30 cellular contexts compared by ENCODE assay signal in the genomic region with DNA sequence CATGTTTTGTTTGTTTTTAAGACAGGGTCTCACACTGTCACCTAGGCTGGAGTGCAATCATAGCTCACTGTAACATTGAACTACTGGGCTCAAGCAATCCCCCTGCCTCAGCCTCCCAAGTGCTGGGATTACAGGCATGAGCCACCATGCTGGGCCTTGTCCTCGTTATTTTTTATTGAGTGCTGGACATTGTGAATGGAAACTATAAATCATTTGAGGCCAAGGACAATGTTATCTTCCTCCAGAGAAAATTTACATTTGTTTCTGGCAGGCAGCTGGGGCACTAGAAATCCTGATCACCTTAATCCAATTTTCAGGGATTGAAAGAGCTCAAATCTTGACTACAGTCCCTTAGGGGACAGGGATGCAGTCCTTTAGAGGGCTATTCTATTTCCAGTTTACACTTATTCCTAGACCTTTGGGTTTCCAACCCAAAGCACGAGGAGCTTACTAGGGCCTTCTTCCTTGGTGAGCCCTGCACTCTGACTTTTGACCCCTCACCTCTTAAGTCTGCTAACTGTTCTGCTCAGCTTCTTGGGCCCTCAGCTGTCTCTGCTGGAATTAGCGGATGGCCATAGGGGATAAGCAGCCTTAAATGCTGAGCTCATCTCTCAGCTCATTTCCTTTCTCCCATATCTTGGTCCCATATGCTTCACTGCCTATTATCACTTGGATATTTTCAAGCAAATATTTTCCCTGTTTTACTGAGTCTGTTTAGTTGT. TPM values are rescaled to one million over a fixed set of nuclear protein-coding genes. Genes with fewer than 3 reads are reported as not detected.
"Had no signal": no experiment of that assay in that cellular context is flagged by ENCODE, and none has a peak within 500 bp of the region (broad histone marks: within the 10 kb centered on the region; RNA-seq: fewer than 3 reads in every experiment).

No MANE protein-coding gene starts in this region.

- H3K4me3 ChIP-seq: ascending aorta, body of pancreas, SK-N-MC had no signal

- FAIRE-seq: bronchial epithelial cell had no signal

- H3K27me3 ChIP-seq: body of pancreas had no signal

- H3K27ac ChIP-seq: ascending aorta, body of pancreas, SK-N-MC had no signal

- H3K4me1 ChIP-seq: ascending aorta, body of pancreas had no signal

- H3K9me3 ChIP-seq: ascending aorta, body of pancreas had no signal

- H3K36me3 ChIP-seq: ascending aorta had no signal

- ATAC-seq: activated CD4-positive, CD25-positive, alpha-beta regulatory T cell treated with anti-CD3 and anti-CD28 coated beads, Interleukin-2, amount 50 U/mL, for 24 hours; activated CD8-positive, alpha-beta T cell treated with anti-CD3 and anti-CD28 coated beads, Interleukin-2, amount 10 ng/mL, durations not matched to agents 7 days and 5 days; activated naive CD4-positive, alpha-beta T cell treated with anti-CD3 and anti-CD28 coated beads, Interleukin-2, amount 50 U/mL, for 72 hours; activated naive CD8-positive, alpha-beta T cell treated with anti-CD3 and anti-CD28 coated beads, Interleukin-2, amount 50 U/mL, for 24 hours; body of pancreas; Panc1; Right ventricle myocardium inferior had no signal

- DNase-seq: activated CD4-positive, alpha-beta T cell treated with anti-CD3 and anti-CD28 coated beads for 48 hours; activated CD4-positive, alpha-beta T cell treated with anti-CD3 and anti-CD28 coated beads, Interleukin-2, amount 50 U/mL, for 4 hours; activated CD8-positive, alpha-beta memory T cell treated with anti-CD3 and anti-CD28 coated beads, Interleukin-2, amount 50 U/mL, for 48 hours; activated CD8-positive, alpha-beta T cell treated with anti-CD3 and anti-CD28 coated beads, Interleukin-2, amount 10 ng/mL, durations not matched to agents 7 days and 5 days; activated naive CD8-positive, alpha-beta T cell treated with anti-CD3 and anti-CD28 coated beads, Interleukin-2, amount 50 U/mL, for 24 hours; activated T-cell treated with anti-CD3 and anti-CD28 coated beads, Interleukin-2, amount 50 U/mL, for 1 hour; amniotic stem cell; body of pancreas; central memory CD4-positive, alpha-beta T cell; Karpas-422; MM.1S; NCI-H1105; NCI-H1436 treated with DMSO at 0.1 percent for 48 hours; NCI-H187; NCI-H2081; NCI-H510A treated with DMSO at 0.1 percent for 48 hours; NCI-H774; NK-92 treated with Interleukin-12 subunit alpha and Interleukin-12 subunit beta, amount 100 ng/mL, for 24 hours; OCI-M1; RPMI8226; T-helper 1 cell had no signal

RNA-seq across cellular contexts. Expression of a gene that starts 51.1 kb away (rescaled TPM):
- total RNA-seq: activated CD8-positive, alpha-beta T cell treated with anti-CD3 and anti-CD28 coated beads, Interleukin-2, amount 10 ng/mL, durations not matched to agents 7 days and 5 days; activated naive CD4-positive, alpha-beta T cell treated with anti-CD3 and anti-CD28 coated beads, Interleukin-2, amount 50 U/mL, for 72 hours; bronchial epithelial cell; chondrocyte; T-helper 2 cell treated with Interferon-gamma antibody and Interleukin-4, amounts not matched to agents 100 ng/mL and 5 ng/mL, for 36 hours had no signal
